10 cellular contexts compared by ENCODE assay signal in the genomic region with DNA sequence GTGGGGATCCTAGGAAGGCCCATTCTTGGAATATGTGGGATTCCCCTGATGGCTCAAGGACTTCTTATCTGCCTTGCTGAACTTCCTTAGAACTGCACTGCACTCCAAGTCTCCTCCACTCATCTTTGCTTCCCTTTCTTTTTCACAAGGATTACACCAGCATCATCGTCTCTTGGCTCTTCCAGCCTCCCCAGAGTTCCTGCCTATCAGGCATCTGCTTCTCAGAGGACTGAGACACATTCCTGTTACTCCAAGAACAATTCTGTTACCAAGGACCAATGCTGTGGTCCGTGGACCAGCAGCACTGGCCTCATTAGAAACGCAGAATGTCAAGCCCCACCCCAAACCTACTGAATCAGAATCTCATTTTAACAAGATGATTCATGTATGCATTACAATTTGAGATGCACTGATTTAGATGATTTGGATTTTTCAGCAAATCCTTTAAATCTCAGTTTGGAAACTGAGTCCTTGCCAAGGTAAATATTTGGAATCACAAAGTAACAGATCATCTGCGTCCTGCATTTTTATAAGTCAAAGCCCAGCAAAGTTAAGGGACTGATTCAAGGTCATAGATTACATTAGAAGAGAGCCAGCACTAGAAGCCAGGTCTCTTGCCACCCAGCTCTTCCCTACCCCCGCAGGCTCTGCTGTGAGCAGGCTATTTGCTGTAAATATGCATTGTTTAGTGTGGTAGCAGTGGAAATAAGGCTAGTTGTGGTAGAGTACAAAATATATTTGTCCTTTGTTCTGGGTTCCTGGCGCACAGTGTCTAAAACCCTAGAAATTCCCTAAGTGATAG.
DNase-seq lines count a peak whose midpoint lies in the region; ATAC-seq and TF ChIP-seq lines count a peak whose summit lies in the region.
"Had no signal": no experiment of that assay in that cellular context is flagged by ENCODE, and none has a peak within 500 bp of the region (broad histone marks: within the 10 kb centered on the region; RNA-seq: fewer than 3 reads in every experiment).

No MANE protein-coding gene starts in this region.

- H3K4me3 ChIP-seq in PC-3 (ENCODE audit: low read length) (no peak overlapping the region), epithelial cell of esophagus (ENCODE audit: low read length) (no peak overlapping the region), mucosa of descending colon (no peak overlapping the region)
- H3K4me3 ChIP-seq: pancreas had no signal

- intact Hi-C loops in PC-3 (cut with micrococcal nuclease), result loop anchor here (2.0 kb wide), 1 partner anchor 64 kb away; no protein-coding TSS in a partner anchor
- intact Hi-C loops in mucosa of descending colon (cut with DNase I, micrococcal nuclease), result no loop called here

- no peaks in the 10 kb centered on the region for H3K79me2 ChIP-seq in PC-3 (ENCODE audit: low read length)

- DNase-seq in AG08396 (ENCODE audit: low spot score) (peak; percentile 77), PC-3 (peak; percentile 84), epithelial cell of esophagus (ENCODE audit: low read depth) (peak; percentile 29), mucosa of descending colon (no peak)
- DNase-seq: cerebellar nuclear complex, pancreas had no signal

- no peaks in the 10 kb centered on the region for H3F3A ChIP-seq in PC-3 (ENCODE audit: low read length, unreplicated experiment)

- BruUV-seq in PC-3 (replicated peaks; lab: Mats Ljungman, UMichigan), result no TSS peak

- H3K27ac ChIP-seq in PC-3 (ENCODE audit: low read length), result no peak overlapping the region
- H3K27ac ChIP-seq: pancreas had no signal

- no peaks in the 10 kb centered on the region for H3K9me2 ChIP-seq in PC-3 (replicated peaks; ENCODE audit: low read length)

- H2AFZ ChIP-seq in PC-3 (ENCODE audit: low read length), result no peak overlapping the region

- POLR2A ChIA-PET in PC-3 (lab: Charles Lee; ENCODE audit: unreplicated experiment), result no interaction called here

- H3K4me2 ChIP-seq in PC-3 (ENCODE audit: low read length), result peak overlapping the region; percentile 32

- H3K9ac ChIP-seq in PC-3 (ENCODE audit: low read length), result no peak overlapping the region

- H3K27me3 ChIP-seq in PC-3 (ENCODE audit: low read length), result no peaks in the 10 kb centered on the region
- H3K27me3 ChIP-seq: pancreas had no signal

- H4K20me1 ChIP-seq in PC-3 (ENCODE audit: low read length), result no peaks in the 10 kb centered on the region; the same call in 1 of the 2 replicates

- TF ChIP-seq CTCF in PC-3 (conservative IDR thresholded peaks at IDR 0.05; ENCODE audit: low read depth, low read length), result no peak
- no peak for TF ChIP-seq CTCF in epithelial cell of esophagus (IDR thresholded peaks at IDR 0.05; ENCODE audit: insufficient read depth, low read depth, low read length, missing control alignments)
- TF ChIP-seq CTCF in mucosa of descending colon (IDR thresholded peaks at IDR 0.05), result no peak

- CTCF ChIA-PET in PC-3 (lab: Charles Lee), result no interaction called here

- peaks cover 28% of the 10 kb centered on the region for H3K4me1 ChIP-seq in PC-3 (ENCODE audit: insufficient read depth, low read length)
- no peaks in the 10 kb centered on the region for H3K4me1 ChIP-seq in mucosa of descending colon (ENCODE audit: low read depth)
- H3K4me1 ChIP-seq: pancreas had no signal

- H3K9me3 ChIP-seq in PC-3 (ENCODE audit: low read length) (no peaks in the 10 kb centered on the region), mucosa of descending colon (no peaks in the 10 kb centered on the region)
- H3K9me3 ChIP-seq: pancreas had no signal

- no peaks in the 10 kb centered on the region; the same call in 1 of the 2 replicates for H3K36me3 ChIP-seq in PC-3 (ENCODE audit: low read depth, low read length)
- no peaks in the 10 kb centered on the region for H3K36me3 ChIP-seq in mucosa of descending colon (ENCODE audit: low read depth)

- ATAC-seq in PC-3 (peak; percentile 91), mucosa of descending colon (peak; percentile 34), GM21515 (IDR thresholded peaks at IDR 0.05; ENCODE audit: unreplicated experiment) (no peak), GM21529 (IDR thresholded peaks at IDR 0.05; ENCODE audit: unreplicated experiment) (no peak), HG02970 (IDR thresholded peaks at IDR 0.05; ENCODE audit: low FRiP score, unreplicated experiment) (no peak), HG03442 (IDR thresholded peaks at IDR 0.05; ENCODE audit: unreplicated experiment) (no peak)

Comparison
In these comparisons a context has a peak if more than half of its experiments do, and no peak if none do; other contexts are left out.
1. DNase-seq: peak in AG08396 (single experiment), PC-3 (single experiment) and epithelial cell of esophagus (single experiment); none in mucosa of descending colon (0 of 3).
2. ATAC-seq: peak in PC-3 (single experiment) and mucosa of descending colon (single experiment); none in GM21515 (single experiment), GM21529 (single experiment), HG02970 (single experiment) and HG03442 (single experiment).